In the genomic region with DNA sequence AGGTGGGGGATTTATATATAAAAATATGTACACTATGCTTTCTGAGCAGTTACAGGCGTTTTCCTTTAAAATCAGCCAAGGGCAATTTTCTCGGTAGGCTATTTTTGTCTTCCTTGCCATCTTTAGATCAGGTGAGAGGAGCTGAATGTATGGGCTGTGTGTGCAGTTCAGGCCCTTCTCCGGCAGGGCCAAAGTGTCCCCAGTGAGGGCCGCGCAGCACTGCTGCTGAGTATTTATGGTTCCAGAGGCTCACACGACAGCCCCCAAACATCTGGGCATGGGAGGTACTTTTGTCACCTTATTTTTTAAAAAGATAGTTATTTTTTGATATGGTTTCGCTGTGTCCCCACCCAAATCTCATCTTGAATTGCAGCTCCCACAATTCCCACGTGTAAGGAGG, we compare ENCODE assay signal across 16 cellular contexts. TPM values are rescaled to one million over a fixed set of nuclear protein-coding genes. Genes with fewer than 3 reads are reported as not detected.
DNase-seq lines count a peak whose midpoint lies in the region; ATAC-seq, FAIRE-seq and TF ChIP-seq lines count a peak whose summit lies in the region.
"Had no signal": no experiment of that assay in that cellular context is flagged by ENCODE, and none has a peak within 500 bp of the region (broad histone marks: within the 10 kb centered on the region; RNA-seq: fewer than 3 reads in every experiment).

No MANE protein-coding gene starts in this region.

- peaks cover 17% of the 10 kb centered on the region for H3K27me3 Mint-ChIP-seq in GM23338 (ENCODE audit: insufficient read depth, low read depth, poor library complexity)
- no peaks in the 10 kb centered on the region for H3K27me3 Mint-ChIP-seq in WTC11 (ENCODE audit: low read depth)

- H3K4me3 ChIP-seq in GM23338 (no peak overlapping the region), kidney (ENCODE audit: low read length in 2 of 2) (no peak overlapping the region), smooth muscle cell (no peak overlapping the region)
- H3K4me3 ChIP-seq: BLaER1 treated with 17β-estradiol and CSF1 and Interleukin-3, amounts not matched to agents 10 nM and 100 nM had no signal

- intact Hi-C loops in kidney (cut with DNase I): no loop called here

- H4K20me1 ChIP-seq in GM23338 (replicated peaks; ENCODE audit: insufficient read depth) (peaks cover 11% of the 10 kb centered on the region), smooth muscle cell (ENCODE audit: low read depth) (peaks cover 85% of the 10 kb centered on the region)
- H4K20me1 ChIP-seq: BLaER1 treated with 17β-estradiol and CSF1 and Interleukin-3, amounts not matched to agents 10 nM and 100 nM had no signal

- FAIRE-seq in kidney (lab: Jason Lieb, UNC): no peak
- FAIRE-seq: H54 had no signal

- TF ChIP-seq CTCF in GM23338 (conservative IDR thresholded peaks at IDR 0.05; ENCODE audit: low read depth in 2 of 2) (no peak), WTC11 (IDR thresholded peaks at IDR 0.05) (no peak), kidney (IDR thresholded peaks at IDR 0.05; ENCODE audit: borderline replicate concordance, extremely low read depth, insufficient read depth) (no peak), smooth muscle cell (IDR thresholded peaks at IDR 0.05; ENCODE audit: borderline replicate concordance, insufficient read depth, poor library complexity, severe bottlenecking) (no peak)

- H3K27ac Mint-ChIP-seq in GM23338: peak overlapping the region; percentile 95
- H3K27ac Mint-ChIP-seq in WTC11: peak overlapping the region; percentile 96
- H3K27ac Mint-ChIP-seq: CD4-positive, alpha-beta T cell had no signal

- H3K4me1 ChIP-seq in GM23338 (ENCODE audit: insufficient read depth) (peaks cover 54% of the 10 kb centered on the region), kidney (ENCODE audit: control insufficient read depth in 1 of 2, insufficient read depth in 1 of 2, low read depth in 1 of 2, low read length in 2 of 2) (no peaks in the 10 kb centered on the region), smooth muscle cell (ENCODE audit: low read depth) (peaks cover 26% of the 10 kb centered on the region)

- H3K9me3 Mint-ChIP-seq in GM23338: no peaks in the 10 kb centered on the region; the same call in 2 of the 3 replicates
- H3K9me3 Mint-ChIP-seq in WTC11: no peaks in the 10 kb centered on the region
- H3K9me3 Mint-ChIP-seq: CD4-positive, alpha-beta T cell had no signal

- H3K4me2 ChIP-seq in GM23338 (peak overlapping the region; percentile 53; the same call in 1 of the 2 replicates), smooth muscle cell (no peak overlapping the region)
- H3K4me2 ChIP-seq: BLaER1 treated with 17β-estradiol and CSF1 and Interleukin-3, amounts not matched to agents 10 nM and 100 nM had no signal

- 88% methylated on average over 8 of the region's 8 CpGs for WGBS in smooth muscle cell (ENCODE audit: low lambda C conversion rate)

- DNase-seq in GM23338 (ENCODE audit: low spot score) (no peak), WTC11 (ENCODE audit: low spot score) (no peak), kidney (peak; percentile 32), smooth muscle cell (lab: John Stamatoyannopoulos, UW; ENCODE audit: unreplicated experiment) (no peak), GDM1 (lab: John Stamatoyannopoulos, UW) (no peak)
- DNase-seq: 8988T; ACHN; CD4-positive, alpha-beta T cell; DND-41; GF-D8; KBM-7 had no signal

- peaks cover 21% of the 10 kb centered on the region for H3K36me3 ChIP-seq in GM23338 (ENCODE audit: insufficient read depth)
- H3K36me3 ChIP-seq in kidney (ENCODE audit: control insufficient read depth in 1 of 2, insufficient read depth in 2 of 2, low read length in 2 of 2): no peaks in the 10 kb centered on the region
- no peaks in the 10 kb centered on the region for H3K36me3 ChIP-seq in smooth muscle cell (ENCODE audit: low read depth)
- H3K36me3 ChIP-seq: BLaER1 treated with 17β-estradiol and CSF1 and Interleukin-3, amounts not matched to agents 10 nM and 100 nM had no signal

- H3K9ac ChIP-seq in kidney (ENCODE audit: low read length in 2 of 2) (no peak overlapping the region), smooth muscle cell (ENCODE audit: low read depth) (no peak overlapping the region)
- H3K9ac ChIP-seq: BLaER1 treated with 17β-estradiol and CSF1 and Interleukin-3, amounts not matched to agents 10 nM and 100 nM had no signal

- H3F3A ChIP-seq in GM23338 (replicated peaks; ENCODE audit: low read depth): peaks cover 15% of the 10 kb centered on the region
- H3F3A ChIP-seq in smooth muscle cell (ENCODE audit: low read depth): peaks cover 32% of the 10 kb centered on the region

- no peaks in the 10 kb centered on the region for H3K9me2 ChIP-seq in GM23338 (ENCODE audit: insufficient read depth)

- CTCF ChIA-PET in WTC11 (lab: Charles Lee): interaction anchor here (0.6 to 3.9 kb wide), 4 partner anchors 10 to 132 kb away, joined by 3 to 53 read pairs (median 28); no protein-coding TSS in a partner anchor

- H3K36me3 Mint-ChIP-seq in GM23338 (ENCODE audit: low read depth) (peaks cover 63% of the 10 kb centered on the region), WTC11 (peaks cover 41% of the 10 kb centered on the region)

- H3K79me2 ChIP-seq in GM23338 (replicated peaks; ENCODE audit: insufficient read depth) (peaks cover 79% of the 10 kb centered on the region), smooth muscle cell (ENCODE audit: low read depth) (peaks cover 86% of the 10 kb centered on the region)

- peaks cover 66% of the 10 kb centered on the region for H3K4me1 Mint-ChIP-seq in GM23338
- H3K4me1 Mint-ChIP-seq in WTC11: peaks cover 72% of the 10 kb centered on the region

- H2AFZ ChIP-seq in GM23338 (no peak overlapping the region), smooth muscle cell (ENCODE audit: low read depth) (no peak overlapping the region)

- ATAC-seq in GM23338: no peak
- ATAC-seq in WTC11: no peak
- ATAC-seq in GM18870 (IDR thresholded peaks at IDR 0.05; ENCODE audit: unreplicated experiment): no peak
- ATAC-seq in HG02623 (IDR thresholded peaks at IDR 0.05; ENCODE audit: unreplicated experiment): no peak

- H3K9me3 ChIP-seq in kidney (ENCODE audit: control insufficient read depth in 1 of 2, low read length in 2 of 2) (no peaks in the 10 kb centered on the region), smooth muscle cell (replicated peaks; ENCODE audit: low read depth) (no peaks in the 10 kb centered on the region)
- H3K9me3 ChIP-seq: BLaER1 treated with 17β-estradiol and CSF1 and Interleukin-3, amounts not matched to agents 10 nM and 100 nM had no signal

- H3K27me3 ChIP-seq in GM23338 (ENCODE audit: insufficient read depth): no peaks in the 10 kb centered on the region
- no peaks in the 10 kb centered on the region for H3K27me3 ChIP-seq in smooth muscle cell (ENCODE audit: low read depth)
- H3K27me3 ChIP-seq: BLaER1 treated with 17β-estradiol and CSF1 and Interleukin-3, amounts not matched to agents 10 nM and 100 nM had no signal

- H3K27ac ChIP-seq in GM23338 (ENCODE audit: low read depth): peak overlapping the region; percentile 95
- no peak overlapping the region for H3K27ac ChIP-seq in kidney (ENCODE audit: low read depth in 2 of 2, low read length in 2 of 2)
- H3K27ac ChIP-seq in smooth muscle cell (ENCODE audit: low read depth): peak overlapping the region; percentile 89
- H3K27ac ChIP-seq: BLaER1 treated with 17β-estradiol and CSF1 and Interleukin-3, amounts not matched to agents 10 nM and 100 nM; HL-60 had no signal

- POLR2A ChIA-PET in WTC11 (lab: Charles Lee): interaction anchor here (1.1 to 2.3 kb wide), 2 partner anchors 10 kb away, joined by 4 to 6 read pairs; no protein-coding TSS in a partner anchor

- H3K4me3 Mint-ChIP-seq in GM23338: no peak overlapping the region
- H3K4me3 Mint-ChIP-seq in WTC11: no peak overlapping the region
- H3K4me3 Mint-ChIP-seq: CD4-positive, alpha-beta T cell had no signal

TF ChIP-seq in GM23338, 12 proteins besides CTCF, POLR2A, EP300 and RAD21 (continues in another document):
- TF ChIP-seq ZNF331 (CRISPR knock-in tag; IDR thresholded peaks at IDR 0.05; ENCODE audit: low read depth): no peak
- TF ChIP-seq JUNB (IDR thresholded peaks at IDR 0.05; ENCODE audit: unreplicated experiment): no peak

TF ChIP-seq in WTC11, 78 proteins besides CTCF, POLR2A, EP300 and RAD21 (continues in another document):
- TF ChIP-seq HMGA2 (CRISPR knock-in tag; IDR thresholded peaks at IDR 0.05): no peak

RNA-seq across cellular contexts. Expression of a gene that starts 11.5 kb away (rescaled TPM):
- 103 and 120 TPM in 2 replicates for total RNA-seq in GM23338 (2014; rRNA removed; shearing (Covaris generic))
- polyA plus RNA-seq in GM23338 (2016; fragmentation: Nextera tagmentation; extraction: Ambion mirVana): 74.6 and 82.6 TPM in 2 replicates
- 124 to 138 TPM (median 136 TPM) in 3 replicates for total RNA-seq in WTC11 (2021)
- 15.9 TPM for total RNA-seq in kidney
- polyA plus RNA-seq in kidney (ENCODE audit: insufficient read depth, low read depth, low replicate concordance): 2.7 TPM
- 137 and 168 TPM in 2 replicates for total RNA-seq in smooth muscle cell
- 163 and 243 TPM in 2 replicates for polyA plus RNA-seq in smooth muscle cell

RNA-seq across cellular contexts. Expression of a gene that starts 49.7 kb away (rescaled TPM):
- total RNA-seq in GM23338 (2014; rRNA removed; shearing (Covaris generic)): 27.8 and 37.0 TPM in 2 replicates
- 13.6 and 16.8 TPM in 2 replicates for polyA plus RNA-seq in GM23338 (2016; fragmentation: Nextera tagmentation; extraction: Ambion mirVana)
- total RNA-seq in WTC11 (2021): 42.4 to 42.9 TPM (median 42.9 TPM) in 3 replicates
- total RNA-seq in kidney: 30.9 TPM
- 17.3 TPM for polyA plus RNA-seq in kidney (ENCODE audit: insufficient read depth, low read depth, low replicate concordance)
- 40.9 and 43.4 TPM in 2 replicates for total RNA-seq in smooth muscle cell
- polyA plus RNA-seq in smooth muscle cell: 34.8 and 36.0 TPM in 2 replicates

Comparison
In these comparisons a context has a peak if more than half of its experiments do, and no peak if none do; other contexts are left out.
1. H3K27ac ChIP-seq: peak in GM23338 (single experiment) and smooth muscle cell (single experiment); none in kidney (0 of 2).